In the genomic region with DNA sequence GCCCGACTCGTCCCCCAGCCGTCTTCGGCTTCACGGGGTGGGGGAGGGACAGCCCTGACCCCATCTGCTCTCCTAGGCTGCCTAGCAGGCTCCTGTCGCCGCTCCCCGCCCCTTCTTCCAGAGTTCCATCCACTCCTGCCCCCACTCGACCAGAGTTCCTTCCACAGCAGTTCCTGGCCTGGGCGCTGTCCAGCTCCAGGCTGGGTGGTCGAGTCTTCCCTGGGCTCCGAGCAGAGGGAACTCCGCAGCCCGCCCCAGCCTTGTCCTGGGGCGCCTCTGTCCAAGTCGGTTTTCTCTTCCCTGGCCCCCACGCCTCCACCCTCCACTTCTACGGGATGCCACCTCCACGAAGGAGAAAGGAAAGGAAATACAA, we compare ENCODE assay signal across 13 cellular contexts. TPM values are rescaled to one million over a fixed set of nuclear protein-coding genes. Genes with fewer than 3 reads are reported as not detected.
DNase-seq lines count a peak whose midpoint lies in the region; ATAC-seq and TF ChIP-seq lines count a peak whose summit lies in the region.
"Had no signal": no experiment of that assay in that cellular context is flagged by ENCODE, and none has a peak within 500 bp of the region (broad histone marks: within the 10 kb centered on the region; RNA-seq: fewer than 3 reads in every experiment).

No MANE protein-coding gene starts in this region.

- DNase-seq in iPS DF 6.9 (ENCODE audit: low read depth, low spot score) (no peak), omental fat pad (ENCODE audit: low spot score) (no peak), head of caudate nucleus (no peak), superior temporal gyrus (ENCODE audit: extremely low spot score) (no peak), germinal center (ENCODE audit: low spot score) (no peak)
- DNase-seq in activated T-cell treated with anti-CD3 and anti-CD28 coated beads, Interleukin-2, amount 50 U/mL, for 48 hours = no peak
- DNase-seq: activated naive CD4-positive, alpha-beta T cell treated with Interleukin-2 at 50 U/mL for 16 hours; C1 segment of cervical spinal cord; esophagus squamous epithelium; stimulated activated CD4-positive, alpha-beta T cell treated with anti-CD3 and anti-CD28 coated beads, Interleukin-2, amount 100 ng/mL, for 24 hours had no signal

- H3K36me3 ChIP-seq in ES-I3 (ENCODE audit: insufficient read depth, low read length) = no peaks in the 10 kb centered on the region
- H3K36me3 ChIP-seq in iPS DF 6.9 (ENCODE audit: control insufficient read depth, insufficient read depth, low read length) = no peaks in the 10 kb centered on the region
- H3K36me3 ChIP-seq: esophagus squamous epithelium had no signal

- WGBS in iPS DF 6.9 (ENCODE audit: insufficient coverage, insufficient read length) = no CpG with 5 or more reads among the region's 19 CpGs

- ATAC-seq in omental fat pad (ENCODE audit: low FRiP score) = peak; percentile 39

- H3K9me3 ChIP-seq in ES-I3 (ENCODE audit: control insufficient read depth, insufficient read depth, low read length) (no peaks in the 10 kb centered on the region), iPS DF 6.9 (ENCODE audit: control insufficient read depth, insufficient read depth, low read length) (no peaks in the 10 kb centered on the region)
- H3K9me3 ChIP-seq: esophagus squamous epithelium had no signal

- intact Hi-C loops in head of caudate nucleus (cut with DNase I) = no loop called here

- H3K4me3 ChIP-seq in iPS DF 6.9 (ENCODE audit: low read length) = peak overlapping the region; percentile 58; the same call in 1 of the 2 replicates

- peaks cover 5% of the 10 kb centered on the region; the same call in 1 of the 2 replicates for H3K4me1 ChIP-seq in ES-I3 (ENCODE audit: insufficient read depth, low read length)
- H3K4me1 ChIP-seq in iPS DF 6.9 (ENCODE audit: control insufficient read depth, insufficient read depth, low read length) = peaks cover 3% of the 10 kb centered on the region; the same call in 1 of the 2 replicates

- 0 out of 2 replicates have a peak, but pooled peaks cover 1% of the 10 kb centered on the region for H3K27me3 ChIP-seq in iPS DF 6.9 (ENCODE audit: control insufficient read depth, insufficient read depth, low read length)

- H3K9ac ChIP-seq in ES-I3 (ENCODE audit: low read depth, low read length) = peak overlapping the region; percentile 69

- no peak for TF ChIP-seq CTCF in omental fat pad (IDR thresholded peaks at IDR 0.05)

- no peak overlapping the region for H3K27ac ChIP-seq in iPS DF 6.9 (ENCODE audit: low read length)
- H3K27ac ChIP-seq: esophagus squamous epithelium had no signal

TF ChIP-seq in PFSK-1, 5 proteins besides CTCF, POLR2A, EP300 and RAD21:
- TF ChIP-seq SIN3A (IDR thresholded peaks at IDR 0.05; ENCODE audit: borderline replicate concordance, insufficient read depth, low read length) (no peak), FOXP2 (optimal IDR thresholded peaks at IDR 0.05; ENCODE audit: borderline replicate concordance, extremely low read depth, extremely low read length, insufficient read depth) (no peak), POLR2AphosphoS5 (IDR thresholded peaks at IDR 0.05; ENCODE audit: low read depth, low read length) (no peak), TAF1 (IDR thresholded peaks at IDR 0.05; ENCODE audit: borderline replicate concordance, insufficient read depth, low read length) (no peak)
- TF ChIP-seq, protein P1, sequence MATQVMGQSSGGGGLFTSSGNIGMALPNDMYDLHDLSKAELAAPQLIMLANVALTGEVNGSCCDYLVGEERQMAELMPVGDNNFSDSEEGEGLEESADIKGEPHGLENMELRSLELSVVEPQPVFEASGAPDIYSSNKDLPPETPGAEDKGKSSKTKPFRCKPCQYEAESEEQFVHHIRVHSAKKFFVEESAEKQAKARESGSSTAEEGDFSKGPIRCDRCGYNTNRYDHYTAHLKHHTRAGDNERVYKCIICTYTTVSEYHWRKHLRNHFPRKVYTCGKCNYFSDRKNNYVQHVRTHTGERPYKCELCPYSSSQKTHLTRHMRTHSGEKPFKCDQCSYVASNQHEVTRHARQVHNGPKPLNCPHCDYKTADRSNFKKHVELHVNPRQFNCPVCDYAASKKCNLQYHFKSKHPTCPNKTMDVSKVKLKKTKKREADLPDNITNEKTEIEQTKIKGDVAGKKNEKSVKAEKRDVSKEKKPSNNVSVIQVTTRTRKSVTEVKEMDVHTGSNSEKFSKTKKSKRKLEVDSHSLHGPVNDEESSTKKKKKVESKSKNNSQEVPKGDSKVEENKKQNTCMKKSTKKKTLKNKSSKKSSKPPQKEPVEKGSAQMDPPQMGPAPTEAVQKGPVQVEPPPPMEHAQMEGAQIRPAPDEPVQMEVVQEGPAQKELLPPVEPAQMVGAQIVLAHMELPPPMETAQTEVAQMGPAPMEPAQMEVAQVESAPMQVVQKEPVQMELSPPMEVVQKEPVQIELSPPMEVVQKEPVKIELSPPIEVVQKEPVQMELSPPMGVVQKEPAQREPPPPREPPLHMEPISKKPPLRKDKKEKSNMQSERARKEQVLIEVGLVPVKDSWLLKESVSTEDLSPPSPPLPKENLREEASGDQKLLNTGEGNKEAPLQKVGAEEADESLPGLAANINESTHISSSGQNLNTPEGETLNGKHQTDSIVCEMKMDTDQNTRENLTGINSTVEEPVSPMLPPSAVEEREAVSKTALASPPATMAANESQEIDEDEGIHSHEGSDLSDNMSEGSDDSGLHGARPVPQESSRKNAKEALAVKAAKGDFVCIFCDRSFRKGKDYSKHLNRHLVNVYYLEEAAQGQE (IDR thresholded peaks at IDR 0.05; ENCODE audit: insufficient read depth in 1 of 2, low read depth in 2 of 2, low read length in 2 of 2) = peak; percentile 71 to 88; a peak in 3 of 4 replicates

RNA-seq across cellular contexts. Expression of a gene that starts 1.4 kb away (rescaled TPM):
- polyA plus RNA-seq in PFSK-1 (2012; ENCODE audit: insufficient read length, low read depth) = not detected
- total RNA-seq in omental fat pad = not detected
- total RNA-seq: Daoy, esophagus squamous epithelium had no signal

RNA-seq across cellular contexts. Expression of a gene that starts 10.1 kb away (rescaled TPM):
- polyA plus RNA-seq in PFSK-1 (2012; ENCODE audit: insufficient read length, low read depth) = not detected
- not detected for total RNA-seq in omental fat pad
- total RNA-seq: Daoy, esophagus squamous epithelium had no signal

RNA-seq across cellular contexts. Expression of a gene that starts 45.0 kb away (rescaled TPM):
- polyA plus RNA-seq in PFSK-1 (2012; ENCODE audit: insufficient read length, low read depth) = 1.0 TPM
- total RNA-seq in omental fat pad = 1 to 10 TPM; 1.3 to 4.5 (median 3.2) TPM

RNA-seq across cellular contexts. Expression of a gene that starts 52.1 kb away (rescaled TPM):
- polyA plus RNA-seq in PFSK-1 (2012; ENCODE audit: insufficient read length, low read depth) = 3.2 TPM
- total RNA-seq in omental fat pad = 1 to 10 TPM in 1 of 4 donors, under 1 TPM in 3; 0.37 to 1.6 (median 0.77) TPM
